8 cellular contexts compared by ENCODE assay signal in the genomic region with DNA sequence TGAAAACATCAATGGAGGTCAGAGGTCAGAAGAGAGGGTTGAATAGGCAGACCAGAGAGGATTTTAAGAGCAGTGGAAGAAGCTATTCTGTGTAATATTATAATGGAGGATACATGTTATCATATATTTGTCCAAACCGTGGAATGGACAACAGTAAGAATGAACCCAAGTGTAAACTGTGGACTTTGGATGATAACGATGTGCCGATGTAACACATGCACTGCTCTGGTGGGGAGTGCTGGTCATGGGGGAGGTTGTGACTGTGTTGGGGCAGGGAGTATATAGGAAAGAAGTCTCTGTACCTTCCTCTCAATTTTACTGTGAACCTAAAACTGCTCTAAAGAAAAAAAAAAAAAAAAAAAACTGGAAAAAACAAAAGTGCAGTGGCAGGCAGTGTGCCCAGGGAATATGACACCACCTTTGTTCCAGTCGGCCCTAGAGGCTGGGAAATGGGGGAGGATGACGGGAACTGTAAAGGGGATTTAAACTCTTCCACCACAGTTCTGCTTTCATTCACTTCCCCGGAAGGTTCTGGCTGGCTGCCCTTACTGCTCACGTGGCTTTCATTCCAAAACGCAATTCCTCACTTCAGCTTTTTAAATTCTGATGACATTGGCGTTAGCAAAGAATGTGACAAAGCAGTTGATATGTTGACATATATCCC.
DNase-seq lines count a peak whose midpoint lies in the region; ATAC-seq and TF ChIP-seq lines count a peak whose summit lies in the region.

No MANE protein-coding gene starts in this region.

- intact Hi-C loops in sciatic nerve (cut with DNase I) = no loop called here
- intact Hi-C loops in esophagus muscularis mucosa (cut with DNase I) = loop anchor here (5.0 kb wide), 1 partner anchor 103 kb away; no protein-coding TSS in a partner anchor

- no peak overlapping the region for H3K27ac ChIP-seq in esophagus muscularis mucosa (replicated peaks in 1 of 4)

- TF ChIP-seq POLR2A in esophagus muscularis mucosa (IDR thresholded peaks at IDR 0.05; ENCODE audit: low read depth) = no peak

- TF ChIP-seq CTCF in esophagus muscularis mucosa (IDR thresholded peaks at IDR 0.05) = no peak

- H3K27me3 ChIP-seq in esophagus muscularis mucosa = no peaks in the 10 kb centered on the region

- WGBS in esophagus muscularis mucosa = 33% methylated on average over 9 of the region's 9 CpGs

- H3K36me3 ChIP-seq in esophagus muscularis mucosa = no peaks in the 10 kb centered on the region

- TF ChIP-seq EP300 in esophagus muscularis mucosa (IDR thresholded peaks at IDR 0.05) = no peak

- H3K4me1 ChIP-seq in esophagus muscularis mucosa = peaks cover 10 to 21% (median 12%) of the 10 kb centered on the region in 4 donors

- no peaks in the 10 kb centered on the region for H3K9me3 ChIP-seq in esophagus muscularis mucosa

- ATAC-seq in SK-N-SH treated with all-trans-retinoic acid at 6 μM for 48 hours (peak; percentile 75), sciatic nerve (peak; percentile 77), HG03565 (IDR thresholded peaks at IDR 0.05; ENCODE audit: unreplicated experiment) (no peak)

- no peak overlapping the region for H3K4me3 ChIP-seq in esophagus muscularis mucosa

- DNase-seq in HCEC 1CT (peak; percentile 29), glomerular visceral epithelial cell (ENCODE audit: extremely low spot score) (peak; percentile 28), sciatic nerve (ENCODE audit: low spot score) (peak; percentile 90), esophagus muscularis mucosa (ENCODE audit: extremely low spot score) (no peak), DMS114 treated with DMSO at 0.1 percent for 48 hours (lab: John Stamatoyannopoulos, UW; ENCODE audit: unreplicated experiment) (no peak)
- no peak for DNase-seq in activated CD4-positive, CD25-positive, alpha-beta regulatory T cell (lab: John Stamatoyannopoulos, UW)

TF ChIP-seq in SK-N-SH treated with all-trans-retinoic acid at 6 μM for 48 hours, 23 proteins besides CTCF, POLR2A, EP300 and RAD21:
- TF ChIP-seq, protein P1, sequence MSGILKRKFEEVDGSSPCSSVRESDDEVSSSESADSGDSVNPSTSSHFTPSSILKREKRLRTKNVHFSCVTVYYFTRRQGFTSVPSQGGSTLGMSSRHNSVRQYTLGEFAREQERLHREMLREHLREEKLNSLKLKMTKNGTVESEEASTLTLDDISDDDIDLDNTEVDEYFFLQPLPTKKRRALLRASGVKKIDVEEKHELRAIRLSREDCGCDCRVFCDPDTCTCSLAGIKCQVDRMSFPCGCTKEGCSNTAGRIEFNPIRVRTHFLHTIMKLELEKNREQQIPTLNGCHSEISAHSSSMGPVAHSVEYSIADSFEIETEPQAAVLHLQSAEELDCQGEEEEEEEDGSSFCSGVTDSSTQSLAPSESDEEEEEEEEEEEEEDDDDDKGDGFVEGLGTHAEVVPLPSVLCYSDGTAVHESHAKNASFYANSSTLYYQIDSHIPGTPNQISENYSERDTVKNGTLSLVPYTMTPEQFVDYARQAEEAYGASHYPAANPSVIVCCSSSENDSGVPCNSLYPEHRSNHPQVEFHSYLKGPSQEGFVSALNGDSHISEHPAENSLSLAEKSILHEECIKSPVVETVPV (CRISPR knock-in tag; IDR thresholded peaks at IDR 0.05) = no peak
- TF ChIP-seq BACH2 (CRISPR knock-in tag; IDR thresholded peaks at IDR 0.05; ENCODE audit: borderline replicate concordance) = no peak
- no peak for TF ChIP-seq OSR1 (CRISPR knock-in tag; IDR thresholded peaks at IDR 0.05)
- no peak for TF ChIP-seq ZNF70 (CRISPR knock-in tag; IDR thresholded peaks at IDR 0.05)
- TF ChIP-seq ISL1 (CRISPR knock-in tag; IDR thresholded peaks at IDR 0.05) = no peak
- TF ChIP-seq ARNTL (CRISPR knock-in tag; IDR thresholded peaks at IDR 0.05; ENCODE audit: borderline replicate concordance, low read depth) = no peak
- TF ChIP-seq TSHZ2 (CRISPR knock-in tag; IDR thresholded peaks at IDR 0.05) = no peak
- TF ChIP-seq GLIS3 (CRISPR knock-in tag; IDR thresholded peaks at IDR 0.05) = no peak

Comparison
In these comparisons a context has a peak if more than half of its experiments do, and no peak if none do; other contexts are left out.
1. DNase-seq: peak in HCEC 1CT (single experiment), glomerular visceral epithelial cell (single experiment) and sciatic nerve (single experiment); none in esophagus muscularis mucosa (single experiment), activated CD4-positive, CD25-positive, alpha-beta regulatory T cell (0 of 4) and DMS114 treated with DMSO at 0.1 percent for 48 hours (single experiment).